24 cellular contexts compared by ENCODE assay signal in the genomic region with DNA sequence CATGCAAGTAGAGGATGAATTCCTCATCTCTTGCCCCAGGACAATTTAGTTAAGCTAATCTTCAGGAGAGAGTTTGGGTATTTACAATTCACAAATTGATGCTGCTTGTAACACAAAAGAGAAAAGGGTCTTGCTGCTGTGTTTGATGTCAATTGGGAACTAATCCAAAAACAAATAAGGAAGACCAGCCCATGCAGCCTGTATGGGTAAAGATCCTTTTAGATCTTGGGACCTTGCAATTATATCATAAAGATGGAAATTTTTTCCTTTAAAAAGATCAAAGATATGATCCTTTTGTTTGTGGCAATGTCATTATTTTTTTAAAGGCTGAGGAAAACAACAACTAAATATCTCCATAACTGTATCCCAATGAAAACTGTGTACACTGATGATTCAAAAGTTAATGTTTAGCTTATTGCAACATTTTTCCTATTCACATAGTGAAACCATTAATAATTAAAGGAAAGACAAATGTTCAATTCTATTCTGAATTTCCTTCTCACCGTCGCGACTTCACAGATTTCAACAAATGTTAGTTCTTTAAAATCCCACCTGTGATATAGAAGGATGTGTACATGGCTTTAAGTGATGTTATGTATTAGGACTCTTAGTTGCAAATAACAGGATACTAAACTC. TPM values are rescaled to one million over a fixed set of nuclear protein-coding genes. Genes with fewer than 3 reads are reported as not detected.
"Had no signal": no experiment of that assay in that cellular context is flagged by ENCODE, and none has a peak within 500 bp of the region (broad histone marks: within the 10 kb centered on the region; RNA-seq: fewer than 3 reads in every experiment).

No MANE protein-coding gene starts in this region.

- H3K4me1 ChIP-seq: adrenal gland had no signal

- H3K4me1 Mint-ChIP-seq: activated naive CD4-positive, alpha-beta T cell treated with anti-CD3 and anti-CD28 coated beads, Interleukin-2, amount 50 U/mL, for 24 hours; naive B cell had no signal

- H3K4me3 ChIP-seq: adrenal gland, dorsolateral prefrontal cortex, esophagus muscularis mucosa, right atrium auricular region, skin epidermis, transverse colon had no signal

- H3K9me3 Mint-ChIP-seq: activated naive CD4-positive, alpha-beta T cell treated with anti-CD3 and anti-CD28 coated beads, Interleukin-2, amount 50 U/mL, for 24 hours; naive B cell; T-helper 1 cell treated with Interleukin-12 subunit alpha and Interleukin-12 subunit beta and Interleukin-4 antibody, amounts not matched to agents 30 μg/mL and 1 μg/mL, for 36 hours had no signal

- H3K27ac ChIP-seq: adrenal gland, dorsolateral prefrontal cortex, esophagus muscularis mucosa, right atrium auricular region, skin epidermis, transverse colon had no signal

- H3K4me3 Mint-ChIP-seq: activated CD8-positive, alpha-beta T cell treated with anti-CD3 and anti-CD28 coated beads, Interleukin-2, amount 10 ng/mL, durations not matched to agents 7 days and 5 days; activated naive CD4-positive, alpha-beta T cell treated with anti-CD3 and anti-CD28 coated beads, Interleukin-2, amount 50 U/mL, for 24 hours; endodermal cell; naive B cell; T-helper 1 cell treated with Interleukin-12 subunit alpha and Interleukin-12 subunit beta and Interleukin-4 antibody, amounts not matched to agents 30 μg/mL and 1 μg/mL, for 36 hours had no signal

- H3K27me3 Mint-ChIP-seq: naive B cell had no signal

- H3K36me3 ChIP-seq: adrenal gland, esophagus muscularis mucosa, right atrium auricular region, transverse colon had no signal

- H3K9me3 ChIP-seq: adrenal gland, esophagus muscularis mucosa, right atrium auricular region, transverse colon had no signal

- H3K36me3 Mint-ChIP-seq: activated naive CD4-positive, alpha-beta T cell treated with anti-CD3 and anti-CD28 coated beads, Interleukin-2, amount 50 U/mL, for 24 hours; naive B cell had no signal

- H3K27ac Mint-ChIP-seq: activated CD8-positive, alpha-beta T cell treated with anti-CD3 and anti-CD28 coated beads, Interleukin-2, amount 10 ng/mL, durations not matched to agents 7 days and 5 days; activated naive CD4-positive, alpha-beta T cell treated with anti-CD3 and anti-CD28 coated beads, Interleukin-2, amount 50 U/mL, for 24 hours; endodermal cell; naive B cell; T-helper 1 cell treated with Interleukin-12 subunit alpha and Interleukin-12 subunit beta and Interleukin-4 antibody, amounts not matched to agents 30 μg/mL and 1 μg/mL, for 36 hours had no signal

- H3K27me3 ChIP-seq: adrenal gland, dorsolateral prefrontal cortex, esophagus muscularis mucosa, right atrium auricular region, transverse colon had no signal

- ATAC-seq: activated CD8-positive, alpha-beta T cell treated with anti-CD3 and anti-CD28 coated beads, Interleukin-2, amount 10 ng/mL, durations not matched to agents 7 days and 5 days; left colon had no signal

- DNase-seq: activated CD4-positive, alpha-beta T cell treated with anti-CD3 and anti-CD28 coated beads for 4 hours; activated CD8-positive, alpha-beta memory T cell treated with anti-CD3 and anti-CD28 coated beads, Interleukin-2, amount 50 U/mL, for 4 hours; activated CD8-positive, alpha-beta T cell treated with anti-CD3 and anti-CD28 coated beads, Interleukin-2, amount 10 ng/mL, durations not matched to agents 7 days and 5 days; activated effector memory CD4-positive, alpha-beta T cell treated with anti-CD3 and anti-CD28 coated beads, Interleukin-2, amount 50 U/mL, for 16 hours; activated T-cell treated with anti-CD3 and anti-CD28 coated beads, Interleukin-2, amount 50 U/mL, for 48 hours; adrenal gland; dorsolateral prefrontal cortex; endodermal cell; glutamatergic neuron; left colon; naive B cell; stimulated activated CD4-positive, alpha-beta T cell treated with anti-CD3 and anti-CD28 coated beads, Interleukin-4, amount 100 ng/mL, for 24 hours; stimulated activated naive CD4-positive, alpha-beta T cell treated with Interleukin-2 at 50 U/mL for 16 hours; substantia nigra; transverse colon had no signal

RNA-seq across cellular contexts. Expression of a gene that starts 40.2 kb away (rescaled TPM):
- total RNA-seq: activated CD8-positive, alpha-beta T cell treated with anti-CD3 and anti-CD28 coated beads, Interleukin-2, amount 10 ng/mL, durations not matched to agents 7 days and 5 days; adrenal gland; cardiac septum; endodermal cell; esophagus muscularis mucosa; fibroblast of villous mesenchyme; left colon; lung microvascular endothelial cell; mononuclear cell; right atrium auricular region; transverse colon had no signal
- polyA plus RNA-seq: adrenal gland had no signal
